In genomic region chr21:23021481-23021880, GRCh38 we compare ENCODE assay signal across 26 cellular contexts.
"Had no signal": no experiment of that assay in that cellular context is flagged by ENCODE, and none has a peak within 500 bp of the region (broad histone marks: within the 10 kb centered on the region; RNA-seq: fewer than 3 reads in every experiment).

No MANE protein-coding gene starts in this region.

- H3K27ac Mint-ChIP-seq: activated CD4-positive, alpha-beta T cell treated with anti-CD3 and anti-CD28 coated beads, Interleukin-2, amount 10 ng/mL, durations not matched to agents 24 days and 14 days; activated CD8-positive, alpha-beta T cell treated with anti-CD3 and anti-CD28 coated beads for 36 hours; activated naive CD8-positive, alpha-beta T cell treated with anti-CD3 and anti-CD28 coated beads for 36 hours; activated T-cell treated with anti-CD3 and anti-CD28 coated beads, Interleukin-2, amount 50 U/mL, for 72 hours; activated T-helper 17 cell treated with anti-CD3 and anti-CD28 coated beads, Interleukin-2, amount 50 U/mL, for 72 hours had no signal

- H3K4me1 Mint-ChIP-seq: activated CD4-positive, alpha-beta T cell treated with anti-CD3 and anti-CD28 coated beads, Interleukin-2, amount 10 ng/mL, durations not matched to agents 24 days and 14 days; activated naive CD8-positive, alpha-beta T cell treated with anti-CD3 and anti-CD28 coated beads for 36 hours; activated T-helper 17 cell treated with anti-CD3 and anti-CD28 coated beads, Interleukin-2, amount 50 U/mL, for 72 hours; central memory CD8-positive, alpha-beta T cell; IgD-negative memory B cell had no signal

- H3K27ac ChIP-seq: brain microvascular endothelial cell, SJCRH30, SK-N-MC had no signal

- H3K4me3 Mint-ChIP-seq: activated CD4-positive, alpha-beta T cell treated with anti-CD3 and anti-CD28 coated beads, Interleukin-2, amount 10 ng/mL, durations not matched to agents 24 days and 14 days; activated CD8-positive, alpha-beta T cell treated with anti-CD3 and anti-CD28 coated beads for 36 hours; activated naive CD8-positive, alpha-beta T cell treated with anti-CD3 and anti-CD28 coated beads for 36 hours; activated T-cell treated with anti-CD3 and anti-CD28 coated beads, Interleukin-2, amount 50 U/mL, for 72 hours; activated T-helper 17 cell treated with anti-CD3 and anti-CD28 coated beads, Interleukin-2, amount 50 U/mL, for 72 hours; central memory CD8-positive, alpha-beta T cell; IgD-negative memory B cell had no signal

- H3K27me3 Mint-ChIP-seq: activated CD4-positive, alpha-beta T cell treated with anti-CD3 and anti-CD28 coated beads, Interleukin-2, amount 10 ng/mL, durations not matched to agents 24 days and 14 days; activated CD8-positive, alpha-beta T cell treated with anti-CD3 and anti-CD28 coated beads for 36 hours; activated naive CD8-positive, alpha-beta T cell treated with anti-CD3 and anti-CD28 coated beads for 36 hours; activated T-helper 17 cell treated with anti-CD3 and anti-CD28 coated beads, Interleukin-2, amount 50 U/mL, for 72 hours; central memory CD8-positive, alpha-beta T cell; IgD-negative memory B cell had no signal

- H3K36me3 ChIP-seq: brain microvascular endothelial cell, SJCRH30 had no signal

- H3K4me3 ChIP-seq: SJCRH30, SK-N-MC had no signal

- H3K9me3 Mint-ChIP-seq: activated CD4-positive, alpha-beta T cell treated with anti-CD3 and anti-CD28 coated beads, Interleukin-2, amount 10 ng/mL, durations not matched to agents 24 days and 14 days; activated naive CD8-positive, alpha-beta T cell treated with anti-CD3 and anti-CD28 coated beads for 36 hours had no signal

- H3K36me3 Mint-ChIP-seq: activated naive CD8-positive, alpha-beta T cell treated with anti-CD3 and anti-CD28 coated beads for 36 hours had no signal

- H3K9me3 ChIP-seq: SJCRH30 had no signal

- ATAC-seq: activated CD8-positive, alpha-beta T cell treated with anti-CD3 and anti-CD28 coated beads for 36 hours; activated T-cell treated with anti-CD3 and anti-CD28 coated beads, Interleukin-2, amount 50 U/mL, for 72 hours; activated T-helper 17 cell treated with anti-CD3 and anti-CD28 coated beads, Interleukin-2, amount 50 U/mL, for 72 hours; Panc1 had no signal

- DNase-seq: activated CD4-positive, alpha-beta T cell treated with anti-CD3 and anti-CD28 coated beads, Interleukin-2, amount 10 ng/mL, durations not matched to agents 24 days and 14 days; activated CD4-positive, alpha-beta T cell treated with anti-CD3 and anti-CD28 coated beads, Interleukin-2, amount 50 U/mL, for 4 hours; activated CD8-positive, alpha-beta T cell treated with anti-CD3 and anti-CD28 coated beads for 36 hours; activated effector memory CD4-positive, alpha-beta T cell treated with anti-CD3 and anti-CD28 coated beads, Interleukin-2, amount 50 U/mL, for 16 hours; activated naive CD4-positive, alpha-beta T cell; activated naive CD4-positive, alpha-beta T cell treated with anti-CD3 and anti-CD28 coated beads, Interleukin-2, amount 50 U/mL, for 16 hours; activated naive CD8-positive, alpha-beta T cell treated with anti-CD3 and anti-CD28 coated beads for 36 hours; activated T-cell treated with anti-CD3 and anti-CD28 coated beads, Interleukin-2, amount 50 U/mL, for 1 hour; activated T-cell treated with anti-CD3 and anti-CD28 coated beads, Interleukin-2, amount 50 U/mL, for 72 hours; amniotic stem cell; brain microvascular endothelial cell; Karpas-422; KBM-7; NCI-H1105; NCI-H1417 treated with DMSO at 0.1 percent for 48 hours; NCI-H1694; NCI-H2029; NCI-H345; NCI-H526 treated with DMSO at 0.1 percent for 48 hours; NCI-H774 had no signal

- H3K27me3 ChIP-seq: brain microvascular endothelial cell, SJCRH30 had no signal

- H3K4me1 ChIP-seq: SJCRH30 had no signal
